12 cellular contexts compared by ENCODE assay signal in the genomic region with DNA sequence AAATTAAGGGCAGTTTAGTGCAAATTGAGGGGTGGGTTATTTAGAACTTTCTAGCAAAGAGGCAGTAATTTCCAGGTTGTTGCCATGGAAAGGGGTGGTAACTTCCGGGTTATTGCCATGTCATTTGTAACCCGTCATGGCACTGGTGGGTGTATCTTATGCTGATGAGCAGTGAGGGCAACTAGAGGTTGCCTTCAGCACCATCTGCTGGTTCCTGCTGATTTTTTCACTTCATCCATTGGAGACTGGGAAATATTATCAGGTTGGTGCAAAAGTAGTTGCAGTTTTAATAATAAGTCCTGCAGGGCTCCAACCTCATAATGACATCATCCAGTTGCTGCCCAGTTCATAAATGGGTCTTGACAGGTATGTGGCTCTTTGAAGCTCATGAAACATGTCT. TPM values are rescaled to one million over a fixed set of nuclear protein-coding genes. Genes with fewer than 3 reads are reported as not detected.
A peak's percentile ranks its signal among the peaks of the same experiment; 100 is the strongest.
DNase-seq lines count a peak whose midpoint lies in the region; ATAC-seq and TF ChIP-seq lines count a peak whose summit lies in the region.
"Had no signal": no experiment of that assay in that cellular context is flagged by ENCODE, and none has a peak within 500 bp of the region (broad histone marks: within the 10 kb centered on the region; RNA-seq: fewer than 3 reads in every experiment).

No MANE protein-coding gene starts in this region.

- no peaks in the 10 kb centered on the region for H3K36me3 ChIP-seq in BE2C
- H3K36me3 ChIP-seq in HCT116 (ENCODE audit: control insufficient read depth in 1 of 2, insufficient read depth in 2 of 2, low read length in 2 of 2), result no peaks in the 10 kb centered on the region
- no peaks in the 10 kb centered on the region for H3K36me3 ChIP-seq in WERI-Rb-1

- RAD21 ChIA-PET in HCT116 (lab: Charles Lee; ENCODE audit: low non-redundant PET in 1 of 2, low total read pairs in 2 of 2, uncharacterized antibody in 2 of 2, unreplicated experiment in 2 of 2), result no interaction called here

- H3K4me3 ChIP-seq in BE2C (ENCODE audit: low read depth, low read length) (no peak overlapping the region), HCT116 (replicated peaks in 1 of 2; ENCODE audit: low read depth in 1 of 2, low read length in 2 of 2) (no peak overlapping the region), WERI-Rb-1 (ENCODE audit: low read depth, low read length) (no peak overlapping the region)

- H4K20me1 ChIP-seq in HCT116 (ENCODE audit: insufficient read depth), result no peaks in the 10 kb centered on the region

- intact Hi-C loops in HCT116 (cut with micrococcal nuclease), result loop anchor here (5.0 to 10.0 kb wide), 2 partner anchors 50 to 402 kb away; no protein-coding TSS in a partner anchor
- intact Hi-C loops in posterior vena cava (cut with DNase I), result no loop called here

- TF ChIP-seq CTCF in BE2C (IDR thresholded peaks at IDR 0.05; ENCODE audit: low read depth, low read length), result peak; percentile 14; the same call in 1 of the 2 replicates
- peak; percentile 44 to 57 (median 57); a peak in 5 of 6 replicates for TF ChIP-seq CTCF in HCT116 (IDR thresholded peaks at IDR 0.05 in 2 of 3, conservative IDR thresholded peaks at IDR 0.05 in 1 of 3; ENCODE audit: borderline replicate concordance in 1 of 3, insufficient read depth in 1 of 3, low read depth in 2 of 3, low read length in 2 of 3)
- TF ChIP-seq CTCF in WERI-Rb-1 (IDR thresholded peaks at IDR 0.05; ENCODE audit: low read depth, low read length), result no peak

- peak; percentile 66 for TF ChIP-seq RAD21 in HCT116 (IDR thresholded peaks at IDR 0.05; ENCODE audit: low read depth)

- BruUV-seq in HCT116 (replicated peaks; lab: Mats Ljungman, UMichigan), result no TSS peak

- POLR2A ChIA-PET in HCT116 (lab: Charles Lee), result no interaction called here

- TF ChIP-seq POLR2A in HCT116 (IDR thresholded peaks at IDR 0.05; ENCODE audit: borderline replicate concordance, extremely low read depth, insufficient read depth, insufficient read length), result no peak

- CTCF ChIA-PET in HCT116 (lab: Charles Lee), result no interaction called here

- no peaks in the 10 kb centered on the region for H3K79me2 ChIP-seq in HCT116 (ENCODE audit: insufficient read depth, low read length)

- ATAC-seq in HCT116 (peak; percentile 93), HG02623 (IDR thresholded peaks at IDR 0.05; ENCODE audit: unreplicated experiment) (no peak), GM18519 (IDR thresholded peaks at IDR 0.05; ENCODE audit: low FRiP score, unreplicated experiment) (no peak)
- ATAC-seq: natural killer cell had no signal

- H3K9me3 ChIP-seq in BE2C (no peaks in the 10 kb centered on the region), HCT116 (ENCODE audit: control insufficient read depth in 1 of 2, insufficient read depth in 1 of 2, low read depth in 1 of 2, low read length in 2 of 2) (no peaks in the 10 kb centered on the region), WERI-Rb-1 (ENCODE audit: severe bottlenecking) (no peaks in the 10 kb centered on the region)

- no peak overlapping the region for H3K9ac ChIP-seq in HCT116 (ENCODE audit: low read length)

- H3K27ac ChIP-seq in HCT116 (ENCODE audit: low read depth, low read length) (no peak overlapping the region), WERI-Rb-1 (no peak overlapping the region)

- peak overlapping the region; percentile 17; the same call in 1 of the 2 replicates for H3K4me2 ChIP-seq in HCT116 (ENCODE audit: low read length)

- H3K27me3 ChIP-seq in BE2C (no peaks in the 10 kb centered on the region), HCT116 (ENCODE audit: insufficient read depth, low read length) (no peaks in the 10 kb centered on the region), WERI-Rb-1 (ENCODE audit: insufficient read depth, low read depth, severe bottlenecking) (peaks cover 48% of the 10 kb centered on the region)

- no peaks in the 10 kb centered on the region for H3K4me1 ChIP-seq in BE2C
- H3K4me1 ChIP-seq in HCT116 (ENCODE audit: control insufficient read depth in 1 of 2, insufficient read depth in 2 of 2, low read length in 2 of 2), result peaks cover 0 to 12% of the 10 kb centered on the region in 2 experiments; a peak in 2 of 4 replicates

- H2AFZ ChIP-seq in HCT116 (ENCODE audit: low read depth, low read length, poor library complexity, severe bottlenecking), result peak overlapping the region; percentile 91

- no peaks in the 10 kb centered on the region for H3K9me2 ChIP-seq in HCT116 (ENCODE audit: insufficient read depth)

- DNase-seq in BE2C (no peak), HCT116 (ENCODE audit: low read depth, low spot score) (peak; percentile 74), RPMI7951 (ENCODE audit: low read depth) (peak; percentile 19), germinal center (ENCODE audit: low spot score) (peak; percentile 60), posterior vena cava (ENCODE audit: low spot score) (no peak), WERI-Rb-1 (no peak)
- DNase-seq: natural killer cell; stimulated activated CD4-positive, alpha-beta T cell treated with anti-CD3 and anti-CD28 coated beads, Interleukin-15, amount 100 ng/mL, for 24 hours; stimulated activated naive B cell treated with anti-CD40 and anti-IgM and Interleukin-4, amounts not matched to agents 10 μg/mL and 1 μg/mL and 100 μg/mL, for 72 hours had no signal

TF ChIP-seq in HCT116, 20 proteins besides CTCF, POLR2A, EP300 and RAD21:
- TF ChIP-seq JUND (IDR thresholded peaks at IDR 0.05), result no peak
- TF ChIP-seq, protein P1, sequence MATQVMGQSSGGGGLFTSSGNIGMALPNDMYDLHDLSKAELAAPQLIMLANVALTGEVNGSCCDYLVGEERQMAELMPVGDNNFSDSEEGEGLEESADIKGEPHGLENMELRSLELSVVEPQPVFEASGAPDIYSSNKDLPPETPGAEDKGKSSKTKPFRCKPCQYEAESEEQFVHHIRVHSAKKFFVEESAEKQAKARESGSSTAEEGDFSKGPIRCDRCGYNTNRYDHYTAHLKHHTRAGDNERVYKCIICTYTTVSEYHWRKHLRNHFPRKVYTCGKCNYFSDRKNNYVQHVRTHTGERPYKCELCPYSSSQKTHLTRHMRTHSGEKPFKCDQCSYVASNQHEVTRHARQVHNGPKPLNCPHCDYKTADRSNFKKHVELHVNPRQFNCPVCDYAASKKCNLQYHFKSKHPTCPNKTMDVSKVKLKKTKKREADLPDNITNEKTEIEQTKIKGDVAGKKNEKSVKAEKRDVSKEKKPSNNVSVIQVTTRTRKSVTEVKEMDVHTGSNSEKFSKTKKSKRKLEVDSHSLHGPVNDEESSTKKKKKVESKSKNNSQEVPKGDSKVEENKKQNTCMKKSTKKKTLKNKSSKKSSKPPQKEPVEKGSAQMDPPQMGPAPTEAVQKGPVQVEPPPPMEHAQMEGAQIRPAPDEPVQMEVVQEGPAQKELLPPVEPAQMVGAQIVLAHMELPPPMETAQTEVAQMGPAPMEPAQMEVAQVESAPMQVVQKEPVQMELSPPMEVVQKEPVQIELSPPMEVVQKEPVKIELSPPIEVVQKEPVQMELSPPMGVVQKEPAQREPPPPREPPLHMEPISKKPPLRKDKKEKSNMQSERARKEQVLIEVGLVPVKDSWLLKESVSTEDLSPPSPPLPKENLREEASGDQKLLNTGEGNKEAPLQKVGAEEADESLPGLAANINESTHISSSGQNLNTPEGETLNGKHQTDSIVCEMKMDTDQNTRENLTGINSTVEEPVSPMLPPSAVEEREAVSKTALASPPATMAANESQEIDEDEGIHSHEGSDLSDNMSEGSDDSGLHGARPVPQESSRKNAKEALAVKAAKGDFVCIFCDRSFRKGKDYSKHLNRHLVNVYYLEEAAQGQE (IDR thresholded peaks at IDR 0.05; ENCODE audit: low read depth), result no peak
- TF ChIP-seq SP1 (IDR thresholded peaks at IDR 0.05; ENCODE audit: low read depth), result peak; percentile 46; the same call in 1 of the 2 replicates
- peak; percentile 69; the same call in 1 of the 2 replicates for TF ChIP-seq CBX3 (IDR thresholded peaks at IDR 0.05; ENCODE audit: low read depth)
- TF ChIP-seq ELF1 (IDR thresholded peaks at IDR 0.05; ENCODE audit: borderline replicate concordance, low read depth), result peak; percentile 51; the same call in 1 of the 2 replicates
- no peak for TF ChIP-seq FOSL1 (IDR thresholded peaks at IDR 0.05; ENCODE audit: low read depth)
- no peak for TF ChIP-seq POLR2AphosphoS5 (IDR thresholded peaks at IDR 0.05; ENCODE audit: low read depth, low read length)
- no peak for TF ChIP-seq YY1 (IDR thresholded peaks at IDR 0.05; ENCODE audit: extremely low read depth, insufficient replicate concordance, low read depth, low read length)

RNA-seq across cellular contexts. Expression of gene SERPINA4, which starts 24.4 kb away (rescaled TPM):
- polyA plus RNA-seq in BE2C (2012; ENCODE audit: insufficient read depth, insufficient read length, low read depth), result not detected
- total RNA-seq in HCT116 (2021; ENCODE audit: unreplicated experiment) (0.17 TPM), posterior vena cava (not detected)
- polyA plus RNA-seq in HCT116 (2012), result 0.04 TPM in 1 of 2 replicates, not detected in the other
- total RNA-seq in RPMI7951 (2014; rRNA removed; shearing (Covaris generic)), result not detected in 2 replicates
- total RNA-seq: natural killer cell had no signal
- polyA plus RNA-seq: BJ had no signal

RNA-seq across cellular contexts. Expression of gene SERPINA12, which starts 27.6 kb away (rescaled TPM):
- polyA plus RNA-seq in BE2C (2012; ENCODE audit: insufficient read depth, insufficient read length, low read depth), result not detected
- not detected for total RNA-seq in HCT116 (2021; ENCODE audit: unreplicated experiment)
- not detected in 2 replicates for polyA plus RNA-seq in HCT116 (2012)
- total RNA-seq in RPMI7951 (2014; rRNA removed; shearing (Covaris generic)), result not detected in 2 replicates
- total RNA-seq in posterior vena cava, result not detected
- total RNA-seq: natural killer cell had no signal
- polyA plus RNA-seq: BJ had no signal

RNA-seq across cellular contexts. Expression of gene SERPINA5, which starts 44.4 kb away (rescaled TPM):
- polyA plus RNA-seq in BE2C (2012; ENCODE audit: insufficient read depth, insufficient read length, low read depth), result 1.5 TPM
- total RNA-seq in HCT116 (2021; ENCODE audit: unreplicated experiment) (3.0 TPM), posterior vena cava (10 to 100 TPM in 1 of 2 donors, 1 to 10 TPM in 1; 5.2 to 13.6 TPM)
- 5.5 and 7.1 TPM in 2 replicates for polyA plus RNA-seq in HCT116 (2012)
- 0.49 and 2.9 TPM in 2 replicates for total RNA-seq in RPMI7951 (2014; rRNA removed; shearing (Covaris generic))
- total RNA-seq: natural killer cell had no signal

Comparison
In these comparisons a context has a peak if more than half of its experiments do, and no peak if none do; other contexts are left out.
1. DNase-seq: peak in HCT116 (single experiment), RPMI7951 (single experiment) and germinal center (single experiment); none in BE2C (single experiment), posterior vena cava (single experiment) and WERI-Rb-1 (single experiment).